ENCODE assay signal across 8 cellular contexts in genomic region chr17:7241783-7242716, GRCh38. TPM values are rescaled to one million over a fixed set of nuclear protein-coding genes. Genes with fewer than 3 reads are reported as not detected.
DNase-seq lines count a peak whose midpoint lies in the region; ATAC-seq and TF ChIP-seq lines count a peak whose summit lies in the region.

Gene GABARAP, minus strand, starts transcription at chr17:7242449. Its CDS starts 119 bp downstream, at chr17:7242330.

- peak; percentile 29 for ATAC-seq in GM18907 (IDR thresholded peaks at IDR 0.05; ENCODE audit: unreplicated experiment)

- DNase-seq in ACHN, result peak; percentile 91
- DNase-seq in HL-60 (ENCODE audit: low read depth in 1 of 2, low spot score in 1 of 2), result peak; percentile 68 to 83
- peak; percentile 47 for DNase-seq in NOMO-1 treated with dmso at 0.1 percent for 144 hours (lab: John Stamatoyannopoulos, UW; ENCODE audit: unreplicated experiment)
- peak; percentile 85 for DNase-seq in activated CD8-positive, alpha-beta memory T cell treated with anti-CD3 and anti-CD28 coated beads, Interleukin-2, amount 50 U/mL, for 1 hour (ENCODE audit: extremely low read depth)
- peak; percentile 97 for DNase-seq in mesenteric fat pad (ENCODE audit: low spot score)
- peak; percentile 94 for DNase-seq in stimulated activated CD8-positive, alpha-beta memory T cell treated with anti-CD3 and anti-CD28 coated beads, Interleukin-15, amount 100 ng/mL, for 1 hour (ENCODE audit: low read depth)

- TF ChIP-seq CTCF in HL-60 (IDR thresholded peaks at IDR 0.05; ENCODE audit: insufficient read depth, low read length), result no peak

- H3K4me3 ChIP-seq in HL-60 (replicated peaks; ENCODE audit: insufficient read depth, low read length), result peak within 1 kb of the TSS; percentile 71

- in situ Hi-C loops in ACHN (cut with HindIII; ENCODE audit: low pct_ligation_motif_present, low pct_unique_long_range_greater_than_20kb, low sequenced_read_pairs), result no loop called here
- in situ Hi-C loops in endometrial microvascular endothelial cells (cut with HindIII; ENCODE audit: inconsistent ontology term, low pct_unique_long_range_greater_than_20kb, low sequenced_read_pairs), result no loop called here

- no peaks in the 10 kb centered on the region for H3K27me3 ChIP-seq in HL-60 (ENCODE audit: insufficient read depth, poor library complexity, severe bottlenecking)

- H3K27ac ChIP-seq in HL-60 (replicated peaks), result peak within 1 kb of the TSS; percentile 96

RNA-seq across cellular contexts. Expression of gene GABARAP, which starts in this region (rescaled TPM):
- 154 TPM for total RNA-seq in endometrial microvascular endothelial cells (ENCODE audit: inconsistent ontology term)
- total RNA-seq in mesenteric fat pad, result 468 TPM

Comparison
In these comparisons a context has a peak if more than half of its experiments do, and no peak if none do; other contexts are left out.
1. Peak in every context shown above with its lines: DNase-seq, ATAC-seq, H3K4me3 ChIP-seq and H3K27ac ChIP-seq.
2. DNase-seq: peak in every context shown above with its lines; median percentile 97 in mesenteric fat pad; 94 in stimulated activated CD8-positive, alpha-beta memory T cell treated with anti-CD3 and anti-CD28 coated beads, Interleukin-15, amount 100 ng/mL, for 1 hour; 91 in ACHN; 85 in activated CD8-positive, alpha-beta memory T cell treated with anti-CD3 and anti-CD28 coated beads, Interleukin-2, amount 50 U/mL, for 1 hour; 76 in HL-60; 47 in NOMO-1 treated with dmso at 0.1 percent for 144 hours.